Comparison of ENCODE assay signal across 1 cellular context in the genomic region with DNA sequence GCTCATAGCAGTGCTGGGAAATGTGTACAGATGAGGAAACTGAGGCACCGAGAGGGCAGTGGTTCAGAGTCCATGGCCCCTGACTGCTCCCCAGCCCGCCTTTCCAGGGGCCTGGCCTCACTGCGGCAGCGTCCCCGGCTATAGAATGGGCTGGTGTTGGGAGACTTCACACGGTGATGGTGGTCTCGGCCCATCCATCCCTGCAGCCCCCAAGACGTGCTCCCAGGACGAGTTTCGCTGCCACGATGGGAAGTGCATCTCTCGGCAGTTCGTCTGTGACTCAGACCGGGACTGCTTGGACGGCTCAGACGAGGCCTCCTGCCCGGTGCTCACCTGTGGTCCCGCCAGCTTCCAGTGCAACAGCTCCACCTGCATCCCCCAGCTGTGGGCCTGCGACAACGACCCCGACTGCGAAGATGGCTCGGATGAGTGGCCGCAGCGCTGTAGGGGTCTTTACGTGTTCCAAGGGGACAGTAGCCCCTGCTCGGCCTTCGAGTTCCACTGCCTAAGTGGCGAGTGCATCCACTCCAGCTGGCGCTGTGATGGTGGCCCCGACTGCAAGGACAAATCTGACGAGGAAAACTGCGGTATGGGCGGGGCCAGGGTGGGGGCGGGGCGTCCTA.
TF ChIP-seq lines count a peak whose summit lies in the region.

No MANE protein-coding gene starts in this region.

TF ChIP-seq in K562, 482 proteins besides CTCF, POLR2A, EP300 and RAD21:
- TF ChIP-seq SAFB (IDR thresholded peaks at IDR 0.05; ENCODE audit: borderline replicate concordance, low read depth, low read length) (0 out of 2 replicates have a peak, but pooled peaks have one; percentile 24), DMBX1 (CRISPR knock-in tag; IDR thresholded peaks at IDR 0.05; ENCODE audit: borderline replicate concordance) (no peak), FIP1L1 (IDR thresholded peaks at IDR 0.05; ENCODE audit: low read depth, low read length, poor library complexity, severe bottlenecking) (peak; percentile 21), POLR2B (IDR thresholded peaks at IDR 0.05; ENCODE audit: low read depth, partially characterized antibody) (peak; percentile 77), KAT2B (IDR thresholded peaks at IDR 0.05; ENCODE audit: low read depth, low read length) (no peak), RBFOX2 (IDR thresholded peaks at IDR 0.05; ENCODE audit: low read depth, low read length) (peak; percentile 84), SUPT5H (IDR thresholded peaks at IDR 0.05) (peak; percentile 72), PML (IDR thresholded peaks at IDR 0.05; ENCODE audit: low read length) (peak; percentile 13; the same call in 1 of the 2 replicates), ZBED1 (IDR thresholded peaks at IDR 0.05) (peak; percentile 40; the same call in 1 of the 2 replicates), YY1 (IDR thresholded peaks at IDR 0.05; ENCODE audit: borderline replicate concordance in 1 of 3, control insufficient read depth in 1 of 3, extremely low read depth in 1 of 3, insufficient read depth in 3 of 3, insufficient read length in 1 of 3, insufficient replicate concordance in 2 of 3, low read depth in 1 of 3, low read length in 2 of 3) (peak in 1 of 3 experiments; percentile 20), ZC3H4 (CRISPR knock-in tag; IDR thresholded peaks at IDR 0.05; ENCODE audit: borderline replicate concordance) (peak; percentile 92; the same call in 1 of the 2 replicates), POLR2AphosphoS5 (IDR thresholded peaks at IDR 0.05; ENCODE audit: control insufficient read depth, insufficient read depth, low read depth, low read length) (peak; percentile 51), ZFX (CRISPR knock-in tag; IDR thresholded peaks at IDR 0.05) (no peak), COPS2 (conservative IDR thresholded peaks at IDR 0.05) (no peak), CCNT2 (IDR thresholded peaks at IDR 0.05; ENCODE audit: borderline replicate concordance, extremely low read depth, insufficient read length, low read depth, low read length) (peak; percentile 15), RBM22 (IDR thresholded peaks at IDR 0.05; ENCODE audit: low read depth, low read length, poor library complexity, severe bottlenecking) (peak; percentile 99), ZSCAN32 (CRISPR knock-in tag; IDR thresholded peaks at IDR 0.05) (no peak), MECOM (CRISPR knock-in tag; IDR thresholded peaks at IDR 0.05) (no peak), POLR2G (IDR thresholded peaks at IDR 0.05; ENCODE audit: low read depth, low read length) (peak; percentile 89), SRSF1 (IDR thresholded peaks at IDR 0.05; ENCODE audit: low read depth, low read length) (peak; percentile 65; the same call in 1 of the 2 replicates)
- TF ChIP-seq, protein P1, sequence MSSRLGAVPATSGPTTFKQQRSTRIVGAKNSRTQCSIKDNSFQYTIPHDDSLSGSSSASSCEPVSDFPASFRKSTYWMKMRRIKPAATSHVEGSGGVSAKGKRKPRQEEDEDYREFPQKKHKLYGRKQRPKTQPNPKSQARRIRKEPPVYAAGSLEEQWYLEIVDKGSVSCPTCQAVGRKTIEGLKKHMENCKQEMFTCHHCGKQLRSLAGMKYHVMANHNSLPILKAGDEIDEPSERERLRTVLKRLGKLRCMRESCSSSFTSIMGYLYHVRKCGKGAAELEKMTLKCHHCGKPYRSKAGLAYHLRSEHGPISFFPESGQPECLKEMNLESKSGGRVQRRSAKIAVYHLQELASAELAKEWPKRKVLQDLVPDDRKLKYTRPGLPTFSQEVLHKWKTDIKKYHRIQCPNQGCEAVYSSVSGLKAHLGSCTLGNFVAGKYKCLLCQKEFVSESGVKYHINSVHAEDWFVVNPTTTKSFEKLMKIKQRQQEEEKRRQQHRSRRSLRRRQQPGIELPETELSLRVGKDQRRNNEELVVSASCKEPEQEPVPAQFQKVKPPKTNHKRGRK (tag; IDR thresholded peaks at IDR 0.05), result no peak
- TF ChIP-seq, protein P2, sequence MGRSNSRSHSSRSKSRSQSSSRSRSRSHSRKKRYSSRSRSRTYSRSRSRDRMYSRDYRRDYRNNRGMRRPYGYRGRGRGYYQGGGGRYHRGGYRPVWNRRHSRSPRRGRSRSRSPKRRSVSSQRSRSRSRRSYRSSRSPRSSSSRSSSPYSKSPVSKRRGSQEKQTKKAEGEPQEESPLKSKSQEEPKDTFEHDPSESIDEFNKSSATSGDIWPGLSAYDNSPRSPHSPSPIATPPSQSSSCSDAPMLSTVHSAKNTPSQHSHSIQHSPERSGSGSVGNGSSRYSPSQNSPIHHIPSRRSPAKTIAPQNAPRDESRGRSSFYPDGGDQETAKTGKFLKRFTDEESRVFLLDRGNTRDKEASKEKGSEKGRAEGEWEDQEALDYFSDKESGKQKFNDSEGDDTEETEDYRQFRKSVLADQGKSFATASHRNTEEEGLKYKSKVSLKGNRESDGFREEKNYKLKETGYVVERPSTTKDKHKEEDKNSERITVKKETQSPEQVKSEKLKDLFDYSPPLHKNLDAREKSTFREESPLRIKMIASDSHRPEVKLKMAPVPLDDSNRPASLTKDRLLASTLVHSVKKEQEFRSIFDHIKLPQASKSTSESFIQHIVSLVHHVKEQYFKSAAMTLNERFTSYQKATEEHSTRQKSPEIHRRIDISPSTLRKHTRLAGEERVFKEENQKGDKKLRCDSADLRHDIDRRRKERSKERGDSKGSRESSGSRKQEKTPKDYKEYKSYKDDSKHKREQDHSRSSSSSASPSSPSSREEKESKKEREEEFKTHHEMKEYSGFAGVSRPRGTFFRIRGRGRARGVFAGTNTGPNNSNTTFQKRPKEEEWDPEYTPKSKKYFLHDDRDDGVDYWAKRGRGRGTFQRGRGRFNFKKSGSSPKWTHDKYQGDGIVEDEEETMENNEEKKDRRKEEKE (IDR thresholded peaks at IDR 0.05; ENCODE audit: borderline replicate concordance in 1 of 2, control insufficient read depth in 1 of 2, low read depth in 2 of 2, low read length in 1 of 2), result 0 out of 4 replicates have a peak, but pooled peaks of 1 of the 2 experiments have one; percentile 56
